ENCODE assay signal across 9 cellular contexts in the genomic region with DNA sequence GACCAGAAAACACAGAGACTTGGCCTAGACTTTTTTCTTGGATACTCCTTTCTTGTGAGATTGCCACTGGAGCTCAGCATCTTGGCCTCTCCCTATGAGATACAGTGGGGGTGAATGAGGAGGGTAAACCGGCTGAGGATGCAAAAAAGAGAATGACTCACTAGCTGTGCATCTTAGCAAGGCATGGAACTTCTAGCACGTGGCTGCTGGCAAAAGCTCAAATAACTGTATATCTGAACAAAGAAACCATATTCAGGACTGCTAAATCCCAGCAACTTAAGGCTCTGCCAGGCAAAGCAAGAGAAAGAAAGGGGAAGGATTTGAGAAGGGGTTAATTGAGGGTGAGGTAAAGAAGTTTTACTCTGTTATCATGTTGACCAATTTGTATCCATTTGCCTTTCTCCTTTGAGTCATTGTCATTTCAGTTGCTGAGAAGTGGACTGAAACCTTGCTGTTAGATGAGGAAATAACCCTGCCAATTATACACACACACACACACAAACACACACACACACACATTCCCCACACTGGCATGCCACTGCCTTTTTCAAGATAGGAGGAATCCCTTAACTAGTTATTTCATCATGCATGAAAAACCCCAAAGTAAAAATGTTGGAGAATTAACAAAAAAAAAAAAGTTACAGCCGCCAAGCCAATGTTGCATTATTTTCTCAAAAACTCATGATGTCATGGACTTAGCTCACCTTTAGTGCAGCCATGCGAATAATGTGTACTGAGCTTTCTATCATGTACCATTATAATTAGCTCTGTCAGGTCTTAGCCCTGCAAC.
DNase-seq lines count a peak whose midpoint lies in the region; ATAC-seq and TF ChIP-seq lines count a peak whose summit lies in the region.
"Had no signal": no experiment of that assay in that cellular context is flagged by ENCODE, and none has a peak within 500 bp of the region (broad histone marks: within the 10 kb centered on the region; RNA-seq: fewer than 3 reads in every experiment).

No MANE protein-coding gene starts in this region.

- H3K4me3 ChIP-seq in fibroblast of pulmonary artery (replicated peaks; ENCODE audit: low read depth, low read length) (no peak overlapping the region), skeletal muscle satellite cell (ENCODE audit: low read length) (no peak overlapping the region)
- H3K4me3 ChIP-seq: upper lobe of right lung had no signal

- POLR2A ChIA-PET in RWPE1 (lab: Yijun Ruan, JAX; ENCODE audit: low non-redundant PET), result no interaction called here

- H3K9me3 ChIP-seq in skeletal muscle satellite cell (replicated peaks; ENCODE audit: low read length), result no peaks in the 10 kb centered on the region
- H3K9me3 ChIP-seq: upper lobe of right lung had no signal

- H3K36me3 ChIP-seq in skeletal muscle satellite cell (ENCODE audit: insufficient read depth, low read length), result no peaks in the 10 kb centered on the region
- H3K36me3 ChIP-seq: upper lobe of right lung had no signal

- no peak for ATAC-seq in HG02623 (IDR thresholded peaks at IDR 0.05; ENCODE audit: unreplicated experiment)
- ATAC-seq: upper lobe of right lung had no signal

- TF ChIP-seq CTCF in RWPE1 (conservative IDR thresholded peaks at IDR 0.05; ENCODE audit: low read depth) (no peak), fibroblast of pulmonary artery (IDR thresholded peaks at IDR 0.05; ENCODE audit: low read length, missing control alignments) (no peak)

- peak overlapping the region; percentile 29 for H3K4me2 ChIP-seq in skeletal muscle satellite cell (ENCODE audit: low read length)

- DNase-seq in HCEC 1CT (peak; percentile 88), RWPE1 (ENCODE audit: low spot score) (peak; percentile 63), fibroblast of pulmonary artery (ENCODE audit: low read depth) (peak; percentile 92), NCI-H2081 treated with DMSO at 0.1 percent for 48 hours (lab: John Stamatoyannopoulos, UW) (no peak)
- no peak for DNase-seq in stimulated activated CD8-positive, alpha-beta memory T cell treated with anti-CD3 and anti-CD28 coated beads, Interleukin-4, amount 100 ng/mL, for 48 hours
- DNase-seq: activated CD4-positive, alpha-beta T cell treated with anti-CD3 and anti-CD28 coated beads, Interleukin-2, amount 10 ng/mL, durations not matched to agents 24 days and 14 days; upper lobe of right lung had no signal

- peaks cover 54% of the 10 kb centered on the region for H3K4me1 ChIP-seq in skeletal muscle satellite cell (ENCODE audit: control insufficient read depth, insufficient read depth, low read length)

- no peaks in the 10 kb centered on the region for H3K27me3 ChIP-seq in skeletal muscle satellite cell (ENCODE audit: control insufficient read depth, insufficient read depth, low read length)
- H3K27me3 ChIP-seq: upper lobe of right lung had no signal

- no peak overlapping the region for H3K9ac ChIP-seq in skeletal muscle satellite cell (ENCODE audit: low read depth, low read length)

- H3K27ac ChIP-seq in RWPE1, result no peak overlapping the region
- H3K27ac ChIP-seq: upper lobe of right lung had no signal

- CTCF ChIA-PET in RWPE1 (lab: Yijun Ruan, JAX), result interaction anchor here (0.7 to 1.0 kb wide), 3 partner anchors 13 to 395 kb away, joined by 3 to 6 read pairs (median 4); no protein-coding TSS in a partner anchor

Comparison
In these comparisons a context has a peak if more than half of its experiments do, and no peak if none do; other contexts are left out.
1. DNase-seq: peak in HCEC 1CT (single experiment), RWPE1 (single experiment) and fibroblast of pulmonary artery (single experiment); none in stimulated activated CD8-positive, alpha-beta memory T cell treated with anti-CD3 and anti-CD28 coated beads, Interleukin-4, amount 100 ng/mL, for 48 hours (single experiment) and NCI-H2081 treated with DMSO at 0.1 percent for 48 hours (single experiment).